ENCODE assay signal across 9 cellular contexts in genomic region chr13:110509971-110510786, GRCh38. TPM values are rescaled to one million over a fixed set of nuclear protein-coding genes. Genes with fewer than 3 reads are reported as not detected.
DNase-seq lines count a peak whose midpoint lies in the region; ATAC-seq and TF ChIP-seq lines count a peak whose summit lies in the region.
"Had no signal": no experiment of that assay in that cellular context is flagged by ENCODE, and none has a peak within 500 bp of the region (broad histone marks: within the 10 kb centered on the region; RNA-seq: fewer than 3 reads in every experiment).

No MANE protein-coding gene starts in this region.

- intact Hi-C loops in activated T-helper 1 cell treated with anti-CD3 and anti-CD28 coated beads, Interleukin-12 subunit alpha, Interleukin-12 subunit beta, Interleukin-2, Interleukin-4 antibody, amounts not matched to agents 30 ng/mL and 10 ng/mL and 1 ng/mL, durations not matched to agents 14 hours and 24 hours and 36 hours (cut with micrococcal nuclease) = no loop called here

- H3K9me3 Mint-ChIP-seq in activated T-helper 1 cell treated with anti-CD3 and anti-CD28 coated beads, Interleukin-12 subunit alpha, Interleukin-12 subunit beta, Interleukin-2, Interleukin-4 antibody, amounts not matched to agents 30 ng/mL and 10 ng/mL and 1 ng/mL, durations not matched to agents 14 hours and 24 hours and 36 hours = no peaks in the 10 kb centered on the region

- H3K27ac Mint-ChIP-seq in activated T-helper 1 cell treated with anti-CD3 and anti-CD28 coated beads, Interleukin-12 subunit alpha, Interleukin-12 subunit beta, Interleukin-2, Interleukin-4 antibody, amounts not matched to agents 30 ng/mL and 10 ng/mL and 1 ng/mL, durations not matched to agents 14 hours and 24 hours and 36 hours = no peak overlapping the region

- TF ChIP-seq CTCF in cardiac muscle cell (IDR thresholded peaks at IDR 0.05; ENCODE audit: low read depth, low read length) = no peak

- peak overlapping the region; percentile 97 for H3K27ac ChIP-seq in cardiac muscle cell

- DNase-seq in CD1c-positive myeloid dendritic cell (ENCODE audit: extremely low spot score) = peak; percentile 57
- peak; percentile 75 for DNase-seq in NAMALWA (ENCODE audit: low spot score)
- peak; percentile 14 to 45 for DNase-seq in cardiac muscle cell (ENCODE audit: low read depth in 1 of 2, low spot score in 1 of 2)
- DNase-seq in middle frontal gyrus (ENCODE audit: extremely low spot score, low spot score) = no peak
- DNase-seq in activated T-helper 1 cell treated with anti-CD3 and anti-CD28 coated beads, Interleukin-12 subunit alpha, Interleukin-12 subunit beta, Interleukin-2, Interleukin-4 antibody, amounts not matched to agents 30 ng/mL and 10 ng/mL and 1 ng/mL, durations not matched to agents 14 hours and 24 hours and 36 hours (ENCODE audit: low spot score) = no peak
- no peak for DNase-seq in NCI-H146 (lab: John Stamatoyannopoulos, UW)
- DNase-seq: kidney glomerular epithelial cell had no signal

- H3K4me1 Mint-ChIP-seq in activated T-helper 1 cell treated with anti-CD3 and anti-CD28 coated beads, Interleukin-12 subunit alpha, Interleukin-12 subunit beta, Interleukin-2, Interleukin-4 antibody, amounts not matched to agents 30 ng/mL and 10 ng/mL and 1 ng/mL, durations not matched to agents 14 hours and 24 hours and 36 hours (ENCODE audit: low read depth) = peaks cover 5% of the 10 kb centered on the region

- H3K27me3 Mint-ChIP-seq in activated T-helper 1 cell treated with anti-CD3 and anti-CD28 coated beads, Interleukin-12 subunit alpha, Interleukin-12 subunit beta, Interleukin-2, Interleukin-4 antibody, amounts not matched to agents 30 ng/mL and 10 ng/mL and 1 ng/mL, durations not matched to agents 14 hours and 24 hours and 36 hours (ENCODE audit: insufficient read depth) = peaks cover 3% of the 10 kb centered on the region

- H3K36me3 Mint-ChIP-seq in activated T-helper 1 cell treated with anti-CD3 and anti-CD28 coated beads, Interleukin-12 subunit alpha, Interleukin-12 subunit beta, Interleukin-2, Interleukin-4 antibody, amounts not matched to agents 30 ng/mL and 10 ng/mL and 1 ng/mL, durations not matched to agents 14 hours and 24 hours and 36 hours (ENCODE audit: low read depth) = no peaks in the 10 kb centered on the region

- H3K27me3 ChIP-seq in cardiac muscle cell = no peaks in the 10 kb centered on the region

- ATAC-seq in GM21515 (IDR thresholded peaks at IDR 0.05; ENCODE audit: unreplicated experiment) = peak; percentile 73
- ATAC-seq in GM18907 (IDR thresholded peaks at IDR 0.05; ENCODE audit: unreplicated experiment) = no peak

- H3K4me3 ChIP-seq in cardiac muscle cell = no peak overlapping the region

- H3K4me1 ChIP-seq in cardiac muscle cell (ENCODE audit: low read depth) = peaks cover 50% of the 10 kb centered on the region

- no peak overlapping the region for H3K4me3 Mint-ChIP-seq in activated T-helper 1 cell treated with anti-CD3 and anti-CD28 coated beads, Interleukin-12 subunit alpha, Interleukin-12 subunit beta, Interleukin-2, Interleukin-4 antibody, amounts not matched to agents 30 ng/mL and 10 ng/mL and 1 ng/mL, durations not matched to agents 14 hours and 24 hours and 36 hours

- H3K36me3 ChIP-seq in cardiac muscle cell = peaks cover 10% of the 10 kb centered on the region

- H3K9me3 ChIP-seq in cardiac muscle cell (ENCODE audit: low read depth) = no peaks in the 10 kb centered on the region

RNA-seq across cellular contexts. Expression of gene RAB20, which starts 51.3 kb away (rescaled TPM):
- total RNA-seq in cardiac muscle cell = 22.4 and 30.8 TPM in 2 replicates
- 14.0 and 20.0 TPM in 2 replicates for polyA plus RNA-seq in cardiac muscle cell
- 1.1 and 1.5 TPM in 2 replicates for total RNA-seq in activated T-helper 1 cell treated with anti-CD3 and anti-CD28 coated beads, Interleukin-12 subunit alpha, Interleukin-12 subunit beta, Interleukin-2, Interleukin-4 antibody, amounts not matched to agents 30 ng/mL and 10 ng/mL and 1 ng/mL, durations not matched to agents 14 hours and 24 hours and 36 hours

Comparison
In these comparisons a context has a peak if more than half of its experiments do, and no peak if none do; other contexts are left out.
1. DNase-seq: peak in CD1c-positive myeloid dendritic cell (single experiment), NAMALWA (single experiment) and cardiac muscle cell (2 of 2); none in middle frontal gyrus (single experiment), activated T-helper 1 cell treated with anti-CD3 and anti-CD28 coated beads, Interleukin-12 subunit alpha, Interleukin-12 subunit beta, Interleukin-2, Interleukin-4 antibody, amounts not matched to agents 30 ng/mL and 10 ng/mL and 1 ng/mL, durations not matched to agents 14 hours and 24 hours and 36 hours (single experiment) and NCI-H146 (single experiment).